8 cellular contexts compared by ENCODE assay signal in genomic region chr12:78863482-78864427, GRCh38. TPM values are rescaled to one million over a fixed set of nuclear protein-coding genes. Genes with fewer than 3 reads are reported as not detected.
A peak's percentile ranks its signal among the peaks of the same experiment; 100 is the strongest.
DNase-seq lines count a peak whose midpoint lies in the region; ATAC-seq and TF ChIP-seq lines count a peak whose summit lies in the region.

No MANE protein-coding gene starts in this region.

- H3K27ac Mint-ChIP-seq in GM23338: peak overlapping the region; percentile 94

- 0 out of 2 replicates have a peak overlapping the region, but pooled peaks have one; percentile 2 for H2AFZ ChIP-seq in GM23338

- H3K4me3 ChIP-seq in GM23338: peak overlapping the region; percentile 78
- peak overlapping the region; percentile 99 for H3K4me3 ChIP-seq in WERI-Rb-1 (ENCODE audit: low read depth, low read length)
- H3K4me3 ChIP-seq in heart left ventricle: peak overlapping the region in 11 of 12 donors; percentile 22 to 52 (median 42)
- H3K4me3 ChIP-seq in psoas muscle: peak overlapping the region; percentile 55

- H3K9me2 ChIP-seq in GM23338 (ENCODE audit: insufficient read depth): no peaks in the 10 kb centered on the region

- TF ChIP-seq CTCF in GM23338 (conservative IDR thresholded peaks at IDR 0.05; ENCODE audit: low read depth in 2 of 2): peak in 1 of 2 experiments; percentile 27; a peak in 1 of 4 replicates
- TF ChIP-seq CTCF in WERI-Rb-1 (IDR thresholded peaks at IDR 0.05; ENCODE audit: low read depth, low read length): no peak
- TF ChIP-seq CTCF in heart left ventricle (IDR thresholded peaks at IDR 0.05): no peak
- no peak for TF ChIP-seq CTCF in psoas muscle (IDR thresholded peaks at IDR 0.05)

- peak overlapping the region; percentile 99 for H3K4me3 Mint-ChIP-seq in GM23338

- H3K27ac ChIP-seq in GM23338 (ENCODE audit: low read depth) (peak overlapping the region; percentile 94), WERI-Rb-1 (peak overlapping the region; percentile 82), heart left ventricle (no peak overlapping the region), psoas muscle (no peak overlapping the region)

- H3K4me1 ChIP-seq in GM23338 (ENCODE audit: insufficient read depth) (peaks cover 36% of the 10 kb centered on the region), heart left ventricle (peaks cover 0 to 21% (median 9%) of the 10 kb centered on the region in 12 donors), psoas muscle (no peaks in the 10 kb centered on the region)

- H3K9me3 ChIP-seq in WERI-Rb-1 (ENCODE audit: severe bottlenecking): no peaks in the 10 kb centered on the region
- H3K9me3 ChIP-seq in heart left ventricle: no peaks in the 10 kb centered on the region
- H3K9me3 ChIP-seq in psoas muscle: no peaks in the 10 kb centered on the region

- intact Hi-C loops in heart left ventricle (cut with DNase I) (no loop called here), psoas muscle (cut with DNase I) (no loop called here)

- no peaks in the 10 kb centered on the region for H3F3A ChIP-seq in GM23338 (replicated peaks; ENCODE audit: low read depth)

- no peaks in the 10 kb centered on the region for H3K9me3 Mint-ChIP-seq in GM23338

- no peaks in the 10 kb centered on the region for H3K36me3 ChIP-seq in GM23338 (ENCODE audit: insufficient read depth)
- H3K36me3 ChIP-seq in WERI-Rb-1: no peaks in the 10 kb centered on the region
- no peaks in the 10 kb centered on the region for H3K36me3 ChIP-seq in heart left ventricle
- H3K36me3 ChIP-seq in psoas muscle (ENCODE audit: insufficient read depth in 1 of 2, low read depth in 1 of 2): no peaks in the 10 kb centered on the region

- peaks cover 16% of the 10 kb centered on the region; the same call in 1 of the 2 replicates for H4K20me1 ChIP-seq in GM23338 (replicated peaks; ENCODE audit: insufficient read depth)

- peak; percentile 67 for ATAC-seq in GM23338
- ATAC-seq in heart left ventricle: peak in 3 of 4 donors; percentile 39 to 60 (median 47)
- ATAC-seq in psoas muscle: peak in 1 of 4 donors; percentile 27
- ATAC-seq in HG02970 (IDR thresholded peaks at IDR 0.05; ENCODE audit: low FRiP score, unreplicated experiment): no peak

- H3K79me2 ChIP-seq in GM23338 (replicated peaks; ENCODE audit: insufficient read depth): peaks cover 40% of the 10 kb centered on the region

- TF ChIP-seq POLR2A in heart left ventricle (IDR thresholded peaks at IDR 0.05): no peak

- WGBS in heart left ventricle, 4 donors: 2 to 3% (median 2%) methylated on average over 41 of the region's 41 CpGs
- 2 to 3% (median 2%) methylated on average over 39 to 41 of the region's 41 CpGs for WGBS in psoas muscle, 3 donors

- no peaks in the 10 kb centered on the region for H3K27me3 ChIP-seq in GM23338 (ENCODE audit: insufficient read depth)
- no peaks in the 10 kb centered on the region for H3K27me3 ChIP-seq in WERI-Rb-1 (ENCODE audit: insufficient read depth, low read depth, severe bottlenecking)
- H3K27me3 ChIP-seq in heart left ventricle: peaks cover 9 to 57% (median 30%) of the 10 kb centered on the region in 9 donors
- H3K27me3 ChIP-seq in psoas muscle (ENCODE audit: insufficient read depth in 3 of 3, low read length in 2 of 3): peaks cover 2 to 24% (median 12%) of the 10 kb centered on the region in 3 donors

- H3K4me2 ChIP-seq in GM23338: peak overlapping the region; percentile 64

- peaks cover 2% of the 10 kb centered on the region for H3K27me3 Mint-ChIP-seq in GM23338 (ENCODE audit: insufficient read depth, low read depth, poor library complexity)

- peaks cover 35% of the 10 kb centered on the region for H3K4me1 Mint-ChIP-seq in GM23338

- no peaks in the 10 kb centered on the region; the same call in 2 of the 3 replicates for H3K36me3 Mint-ChIP-seq in GM23338 (ENCODE audit: low read depth)

- DNase-seq in EH (ENCODE audit: low read depth): peak; percentile 24
- DNase-seq in GM23338 (ENCODE audit: low spot score): peak; percentile 93
- peak; percentile 84 for DNase-seq in NCI-H1092 treated with DMSO at 0.1 percent for 48 hours (lab: John Stamatoyannopoulos, UW)
- DNase-seq in WERI-Rb-1: peak; percentile 94
- peak in 3 of 5 donors; percentile 17 to 29 (median 23) for DNase-seq in heart left ventricle
- DNase-seq in psoas muscle: peak; percentile 14 to 40
- DNase-seq in DMS114 treated with DMSO at 0.1 percent for 48 hours (lab: John Stamatoyannopoulos, UW; ENCODE audit: unreplicated experiment): no peak

TF ChIP-seq in GM23338, 12 proteins besides CTCF, POLR2A, EP300 and RAD21:
- no peak for TF ChIP-seq ZNF331 (CRISPR knock-in tag; IDR thresholded peaks at IDR 0.05; ENCODE audit: low read depth)
- no peak for TF ChIP-seq EZH2 (IDR thresholded peaks at IDR 0.05; ENCODE audit: low read depth, unreplicated experiment)
- TF ChIP-seq, protein P1, sequence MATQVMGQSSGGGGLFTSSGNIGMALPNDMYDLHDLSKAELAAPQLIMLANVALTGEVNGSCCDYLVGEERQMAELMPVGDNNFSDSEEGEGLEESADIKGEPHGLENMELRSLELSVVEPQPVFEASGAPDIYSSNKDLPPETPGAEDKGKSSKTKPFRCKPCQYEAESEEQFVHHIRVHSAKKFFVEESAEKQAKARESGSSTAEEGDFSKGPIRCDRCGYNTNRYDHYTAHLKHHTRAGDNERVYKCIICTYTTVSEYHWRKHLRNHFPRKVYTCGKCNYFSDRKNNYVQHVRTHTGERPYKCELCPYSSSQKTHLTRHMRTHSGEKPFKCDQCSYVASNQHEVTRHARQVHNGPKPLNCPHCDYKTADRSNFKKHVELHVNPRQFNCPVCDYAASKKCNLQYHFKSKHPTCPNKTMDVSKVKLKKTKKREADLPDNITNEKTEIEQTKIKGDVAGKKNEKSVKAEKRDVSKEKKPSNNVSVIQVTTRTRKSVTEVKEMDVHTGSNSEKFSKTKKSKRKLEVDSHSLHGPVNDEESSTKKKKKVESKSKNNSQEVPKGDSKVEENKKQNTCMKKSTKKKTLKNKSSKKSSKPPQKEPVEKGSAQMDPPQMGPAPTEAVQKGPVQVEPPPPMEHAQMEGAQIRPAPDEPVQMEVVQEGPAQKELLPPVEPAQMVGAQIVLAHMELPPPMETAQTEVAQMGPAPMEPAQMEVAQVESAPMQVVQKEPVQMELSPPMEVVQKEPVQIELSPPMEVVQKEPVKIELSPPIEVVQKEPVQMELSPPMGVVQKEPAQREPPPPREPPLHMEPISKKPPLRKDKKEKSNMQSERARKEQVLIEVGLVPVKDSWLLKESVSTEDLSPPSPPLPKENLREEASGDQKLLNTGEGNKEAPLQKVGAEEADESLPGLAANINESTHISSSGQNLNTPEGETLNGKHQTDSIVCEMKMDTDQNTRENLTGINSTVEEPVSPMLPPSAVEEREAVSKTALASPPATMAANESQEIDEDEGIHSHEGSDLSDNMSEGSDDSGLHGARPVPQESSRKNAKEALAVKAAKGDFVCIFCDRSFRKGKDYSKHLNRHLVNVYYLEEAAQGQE (IDR thresholded peaks at IDR 0.05; ENCODE audit: unreplicated experiment): no peak
- TF ChIP-seq JUNB (IDR thresholded peaks at IDR 0.05; ENCODE audit: unreplicated experiment): no peak
- peak; percentile 62 for TF ChIP-seq POLR2AphosphoS5 (IDR thresholded peaks at IDR 0.05; ENCODE audit: low read depth)
- TF ChIP-seq STAT1 (IDR thresholded peaks at IDR 0.05; ENCODE audit: unreplicated experiment): no peak

RNA-seq across cellular contexts. Expression of gene SYT1, which starts 0.8 kb away (rescaled TPM):
- 37.9 and 48.7 TPM in 2 replicates for total RNA-seq in GM23338 (2014; rRNA removed; shearing (Covaris generic))
- 47.6 and 51.7 TPM in 2 replicates for polyA plus RNA-seq in GM23338 (2016; fragmentation: Nextera tagmentation; extraction: Ambion mirVana)
- under 1 TPM in 5 of 9 donors, not detected in 4; 0.08 to 0.86 (median 0.16) TPM for total RNA-seq in heart left ventricle
- polyA plus RNA-seq in heart left ventricle: not detected
- total RNA-seq in psoas muscle: under 1 TPM in 3 of 4 donors, not detected in 1; 0.13 to 0.34 (median 0.14) TPM
- under 1 TPM in 2 of 3 donors, not detected in 1; 0.05 to 0.18 TPM for polyA plus RNA-seq in psoas muscle

Comparison
In these comparisons a context has a peak if more than half of its experiments do, and no peak if none do; other contexts are left out.
1. H3K27ac ChIP-seq: peak in GM23338 (single experiment) and WERI-Rb-1 (single experiment); none in heart left ventricle (0 of 12) and psoas muscle (single experiment).
2. H3K4me3 ChIP-seq: peak in every context shown above with its lines; median percentile 99 in WERI-Rb-1; 78 in GM23338; 55 in psoas muscle; 42 in heart left ventricle.
3. RNA of gene SYT1, which starts 0.8 kb away (total RNA-seq): 37.9 to 48.7 TPM in GM23338; 0.13 to 0.34 TPM in psoas muscle and 0.08 to 0.86 TPM in heart left ventricle; every median in the first group is over 10 times any median in the second.